In the genomic region with DNA sequence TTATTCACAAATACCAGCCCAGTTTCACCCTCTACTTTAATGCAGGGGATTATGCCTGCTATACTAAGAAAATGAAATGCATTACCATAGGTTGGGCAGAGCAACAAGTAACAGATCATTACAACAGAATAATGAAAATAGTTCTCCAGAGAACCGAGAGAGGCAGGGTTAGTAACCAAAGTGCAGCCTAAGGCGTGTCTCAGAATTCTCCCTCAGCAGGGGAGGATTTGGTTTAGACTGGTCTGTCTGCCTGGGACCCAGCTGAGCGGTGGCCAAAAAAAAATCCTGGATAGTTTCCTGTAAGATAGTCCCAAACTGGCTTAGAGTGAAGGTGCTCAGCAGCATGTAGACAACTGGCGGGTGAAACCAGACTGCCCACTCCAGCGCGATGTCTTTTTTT, we compare ENCODE assay signal across 20 cellular contexts. TPM values are rescaled to one million over a fixed set of nuclear protein-coding genes. Genes with fewer than 3 reads are reported as not detected.
A peak's percentile ranks its signal among the peaks of the same experiment; 100 is the strongest.
DNase-seq lines count a peak whose midpoint lies in the region; ATAC-seq and TF ChIP-seq lines count a peak whose summit lies in the region.
"Had no signal": no experiment of that assay in that cellular context is flagged by ENCODE, and none has a peak within 500 bp of the region (broad histone marks: within the 10 kb centered on the region; RNA-seq: fewer than 3 reads in every experiment).

No MANE protein-coding gene starts in this region.

- DNase-seq in DMS79 treated with DMSO at 0.1 percent for 48 hours (lab: John Stamatoyannopoulos, UW) (peak; percentile 0), DMS79 (lab: John Stamatoyannopoulos, UW) (no peak), NCI-H2107 treated with DMSO at 0.1 percent for 48 hours (lab: John Stamatoyannopoulos, UW; ENCODE audit: unreplicated experiment) (peak; percentile 19), osteocyte (ENCODE audit: extremely low spot score, unreplicated experiment) (no peak), UCSD-AML1 (lab: John Stamatoyannopoulos, UW; ENCODE audit: unreplicated experiment) (no peak), mesendoderm (no peak)
- DNase-seq: activated naive CD8-positive, alpha-beta T cell treated with anti-CD3 and anti-CD28 coated beads, Interleukin-2, amount 10 ng/mL, durations not matched to agents 7 days and 5 days; H7; head of caudate nucleus; MV-4-11; NCI-H2029 treated with DMSO at 0.1 percent for 48 hours; nephron progenitor cell had no signal

- no peak overlapping the region for H4K5ac ChIP-seq in mesendoderm (ENCODE audit: low read length)

- H3K36me3 Mint-ChIP-seq in osteocyte (ENCODE audit: unreplicated experiment): peaks cover 7% of the 10 kb centered on the region

- no peaks in the 10 kb centered on the region for H3K9me3 ChIP-seq in esophagus (ENCODE audit: control insufficient read depth in 2 of 2, insufficient read depth in 1 of 2, low read depth in 1 of 2, low read length in 1 of 2)
- H3K9me3 ChIP-seq: thyroid gland had no signal

- H3K18ac ChIP-seq in mesendoderm (ENCODE audit: low read length): no peak overlapping the region

- H3K4me1 ChIP-seq in esophagus (ENCODE audit: control insufficient read depth in 2 of 2, insufficient read depth in 2 of 2, low read length in 1 of 2) (no peaks in the 10 kb centered on the region), mesendoderm (ENCODE audit: control insufficient read depth, low read depth, low read length) (no peaks in the 10 kb centered on the region)
- H3K4me1 ChIP-seq: BLaER1 treated with 17β-estradiol and CSF1 and Interleukin-3, amounts not matched to agents 10 nM and 100 nM; thyroid gland had no signal

- peak overlapping the region; percentile 64 for H3K27ac Mint-ChIP-seq in osteocyte (ENCODE audit: unreplicated experiment)
- H3K27ac Mint-ChIP-seq: activated naive CD8-positive, alpha-beta T cell treated with anti-CD3 and anti-CD28 coated beads, Interleukin-2, amount 10 ng/mL, durations not matched to agents 7 days and 5 days; activated T-helper 1 cell treated with anti-CD3 and anti-CD28 coated beads, Interleukin-12 subunit alpha, Interleukin-12 subunit beta, Interleukin-2, Interleukin-4 antibody, amounts not matched to agents 30 ng/mL and 10 ng/mL and 1 ng/mL, durations not matched to agents 14 hours and 24 hours and 36 hours; nephron progenitor cell; stimulated activated effector memory CD8-positive, alpha-beta T cell treated with anti-CD3 and anti-CD28 coated beads, Interleukin-12 subunit alpha, Interleukin-12 subunit beta, amount 100 ng/mL, for 72 hours had no signal

- H3K4ac ChIP-seq in mesendoderm (ENCODE audit: low read depth, low read length): no peak overlapping the region

- no peak overlapping the region for H2BK15ac ChIP-seq in mesendoderm (replicated peaks; ENCODE audit: low read depth)

- H4K8ac ChIP-seq in mesendoderm (ENCODE audit: low read depth, low read length): no peak overlapping the region

- H3K4me3 ChIP-seq in esophagus (ENCODE audit: low read depth in 1 of 2, low read length in 2 of 2) (no peak overlapping the region), mesendoderm (ENCODE audit: low read length) (no peak overlapping the region)
- H3K4me3 ChIP-seq: BLaER1 treated with 17β-estradiol and CSF1 and Interleukin-3, amounts not matched to agents 10 nM and 100 nM; SK-N-MC; thyroid gland had no signal

- H3K79me2 ChIP-seq in mesendoderm (ENCODE audit: control insufficient read depth, insufficient read depth, low read length): no peaks in the 10 kb centered on the region

- no peak overlapping the region for H2BK5ac ChIP-seq in mesendoderm (ENCODE audit: low read length)

- no peak for TF ChIP-seq CTCF in osteocyte (IDR thresholded peaks at IDR 0.05)

- peaks cover 30% of the 10 kb centered on the region for H3K4me1 Mint-ChIP-seq in osteocyte (ENCODE audit: unreplicated experiment)
- H3K4me1 Mint-ChIP-seq: stimulated activated effector memory CD8-positive, alpha-beta T cell treated with anti-CD3 and anti-CD28 coated beads, Interleukin-12 subunit alpha, Interleukin-12 subunit beta, amount 100 ng/mL, for 72 hours had no signal

- no peaks in the 10 kb centered on the region for H3K9me3 Mint-ChIP-seq in osteocyte (ENCODE audit: unreplicated experiment)
- H3K9me3 Mint-ChIP-seq: activated T-helper 1 cell treated with anti-CD3 and anti-CD28 coated beads, Interleukin-12 subunit alpha, Interleukin-12 subunit beta, Interleukin-2, Interleukin-4 antibody, amounts not matched to agents 30 ng/mL and 10 ng/mL and 1 ng/mL, durations not matched to agents 14 hours and 24 hours and 36 hours; nephron progenitor cell; stimulated activated effector memory CD8-positive, alpha-beta T cell treated with anti-CD3 and anti-CD28 coated beads, Interleukin-12 subunit alpha, Interleukin-12 subunit beta, amount 100 ng/mL, for 72 hours had no signal

- no peak overlapping the region for H2BK120ac ChIP-seq in mesendoderm (ENCODE audit: low read depth, low read length)

- H3K36me3 ChIP-seq in esophagus (ENCODE audit: control insufficient read depth in 2 of 2, insufficient read depth in 2 of 2, low read length in 1 of 2) (no peaks in the 10 kb centered on the region), mesendoderm (ENCODE audit: control insufficient read depth, insufficient read depth, low read length) (no peaks in the 10 kb centered on the region)
- H3K36me3 ChIP-seq: thyroid gland had no signal

- no peak overlapping the region for H2AK5ac ChIP-seq in mesendoderm (ENCODE audit: low read length)

- H3K27ac ChIP-seq in esophagus (ENCODE audit: low read depth in 2 of 2, low read length in 1 of 2): peak overlapping the region; percentile 42 to 51
- H3K27ac ChIP-seq in mesendoderm (ENCODE audit: low read depth, low read length): no peak overlapping the region
- H3K27ac ChIP-seq: BLaER1 treated with 17β-estradiol and CSF1 and Interleukin-3, amounts not matched to agents 10 nM and 100 nM; SK-N-MC; thyroid gland had no signal

- H3K23ac ChIP-seq in mesendoderm (ENCODE audit: low read length): no peak overlapping the region

- H3K27me3 Mint-ChIP-seq in osteocyte (ENCODE audit: unreplicated experiment): peaks cover 12% of the 10 kb centered on the region

- no peak overlapping the region for H3K9ac ChIP-seq in mesendoderm (ENCODE audit: low read length)
- H3K9ac ChIP-seq: BLaER1 treated with 17β-estradiol and CSF1 and Interleukin-3, amounts not matched to agents 10 nM and 100 nM had no signal

- H3K56ac ChIP-seq in mesendoderm (ENCODE audit: low read length): no peak overlapping the region

- 42 to 61% methylated on average over 6 of the region's 6 CpGs for WGBS in esophagus, 2 donors
- WGBS in mesendoderm (ENCODE audit: extremely low coverage, insufficient coverage, low lambda C conversion rate): no CpG with 5 or more reads among the region's 6 CpGs

- no peak overlapping the region for H3K4me3 Mint-ChIP-seq in osteocyte (ENCODE audit: unreplicated experiment)
- H3K4me3 Mint-ChIP-seq: activated naive CD8-positive, alpha-beta T cell treated with anti-CD3 and anti-CD28 coated beads, Interleukin-2, amount 10 ng/mL, durations not matched to agents 7 days and 5 days; activated T-helper 1 cell treated with anti-CD3 and anti-CD28 coated beads, Interleukin-12 subunit alpha, Interleukin-12 subunit beta, Interleukin-2, Interleukin-4 antibody, amounts not matched to agents 30 ng/mL and 10 ng/mL and 1 ng/mL, durations not matched to agents 14 hours and 24 hours and 36 hours; nephron progenitor cell; stimulated activated effector memory CD8-positive, alpha-beta T cell treated with anti-CD3 and anti-CD28 coated beads, Interleukin-12 subunit alpha, Interleukin-12 subunit beta, amount 100 ng/mL, for 72 hours had no signal

- no peaks in the 10 kb centered on the region for H3K27me3 ChIP-seq in esophagus (ENCODE audit: control insufficient read depth in 1 of 2, insufficient read depth in 2 of 2, low read length in 2 of 2)
- no peaks in the 10 kb centered on the region for H3K27me3 ChIP-seq in mesendoderm (ENCODE audit: insufficient read depth, low read length, poor library complexity)
- H3K27me3 ChIP-seq: BLaER1 treated with 17β-estradiol and CSF1 and Interleukin-3, amounts not matched to agents 10 nM and 100 nM; thyroid gland had no signal

- H3K4me2 ChIP-seq in mesendoderm (ENCODE audit: low read length): no peak overlapping the region
- H3K4me2 ChIP-seq: BLaER1 treated with 17β-estradiol and CSF1 and Interleukin-3, amounts not matched to agents 10 nM and 100 nM had no signal

- no peaks in the 10 kb centered on the region for H3K79me1 ChIP-seq in mesendoderm (ENCODE audit: low read length)

- ATAC-seq in GM21529 (IDR thresholded peaks at IDR 0.05; ENCODE audit: unreplicated experiment): no peak
- ATAC-seq: activated CD4-positive, CD25-positive, alpha-beta regulatory T cell treated with anti-CD3 and anti-CD28 coated beads, Interleukin-2, amount 50 U/mL, for 24 hours; stimulated activated effector memory CD8-positive, alpha-beta T cell treated with anti-CD3 and anti-CD28 coated beads, Interleukin-12 subunit alpha, Interleukin-12 subunit beta, amount 100 ng/mL, for 72 hours had no signal

RNA-seq across cellular contexts. Expression of gene ADCY7, which starts 30.8 kb away (rescaled TPM):
- 1 to 10 TPM; 8.9 to 9.5 TPM for polyA plus RNA-seq in esophagus
- total RNA-seq in osteocyte: 4.6 TPM in 2 replicates
- 0.58 TPM for polyA plus RNA-seq in mesendoderm (2013, experiment 1 of 2)
- 0.84 TPM for polyA plus RNA-seq in mesendoderm (2013, experiment 2 of 2)

Comparison
In these comparisons a context has a peak if more than half of its experiments do, and no peak if none do; other contexts are left out.
1. DNase-seq: peak in DMS79 treated with DMSO at 0.1 percent for 48 hours (single experiment) and NCI-H2107 treated with DMSO at 0.1 percent for 48 hours (single experiment); none in DMS79 (single experiment), osteocyte (single experiment), UCSD-AML1 (single experiment) and mesendoderm (single experiment).